In genomic region chr7:30285531-30286284, GRCh38 we compare ENCODE assay signal across 1 cellular context.
TF ChIP-seq lines count a peak whose summit lies in the region.

No MANE protein-coding gene starts in this region.

TF ChIP-seq in GM12878, 131 proteins besides CTCF, POLR2A, EP300 and RAD21 (continued from another document and continues in another):
- TF ChIP-seq USF2 (IDR thresholded peaks at IDR 0.05; ENCODE audit: borderline replicate concordance, low read depth, low read length) (no peak), PML (IDR thresholded peaks at IDR 0.05; ENCODE audit: low read length) (no peak), SUZ12 (IDR thresholded peaks at IDR 0.05; ENCODE audit: unreplicated experiment) (no peak), PRDM15 (CRISPR knock-in tag; IDR thresholded peaks at IDR 0.05) (no peak), ZBTB40 (IDR thresholded peaks at IDR 0.05; ENCODE audit: borderline replicate concordance) (no peak), NFIC (IDR thresholded peaks at IDR 0.05; ENCODE audit: low read depth, low read length) (peak; percentile 53; the same call in 1 of the 2 replicates), BACH1 (IDR thresholded peaks at IDR 0.05; ENCODE audit: borderline replicate concordance) (0 out of 2 replicates have a peak, but pooled peaks have one; percentile 5), E4F1 (IDR thresholded peaks at IDR 0.05; ENCODE audit: borderline replicate concordance, partially characterized antibody) (no peak), RBBP5 (conservative IDR thresholded peaks at IDR 0.05) (no peak), E2F4 (IDR thresholded peaks at IDR 0.05; ENCODE audit: low read depth, low read length) (no peak), FOXK2 (IDR thresholded peaks at IDR 0.05) (no peak), RELA (IDR thresholded peaks at IDR 0.05; ENCODE audit: borderline replicate concordance, partially characterized antibody) (no peak), SIX5 (IDR thresholded peaks at IDR 0.05; ENCODE audit: low read depth, low read length, severe bottlenecking) (no peak), NR2F1 (conservative IDR thresholded peaks at IDR 0.05) (peak; percentile 60), SKIL (IDR thresholded peaks at IDR 0.05; ENCODE audit: low read depth, poor library complexity, severe bottlenecking) (peak; percentile 72), SREBF2 (IDR thresholded peaks at IDR 0.05; ENCODE audit: low read length) (no peak), TBL1XR1 (IDR thresholded peaks at IDR 0.05; ENCODE audit: low read depth, low read length) (0 out of 2 replicates have a peak, but pooled peaks have one; percentile 38), ZSCAN29 (IDR thresholded peaks at IDR 0.05) (peak; percentile 99), IKZF2 (IDR thresholded peaks at IDR 0.05) (peak; percentile 65 to 72), ASH2L (IDR thresholded peaks at IDR 0.05; ENCODE audit: borderline replicate concordance, low read depth) (no peak), YBX1 (IDR thresholded peaks at IDR 0.05) (no peak), RUNX3 (IDR thresholded peaks at IDR 0.05; ENCODE audit: low read length) (peak; percentile 98), NFYA (IDR thresholded peaks at IDR 0.05; ENCODE audit: borderline replicate concordance, low read depth, low read length) (no peak), KLF5 (IDR thresholded peaks at IDR 0.05; ENCODE audit: partially characterized antibody) (no peak), STAT1 (conservative IDR thresholded peaks at IDR 0.05) (no peak), USF1 (IDR thresholded peaks at IDR 0.05; ENCODE audit: borderline replicate concordance, extremely low read length, insufficient read depth, low read depth, low read length) (no peak), ESRRA (IDR thresholded peaks at IDR 0.05; ENCODE audit: low read length) (no peak), MYC (IDR thresholded peaks at IDR 0.05; ENCODE audit: insufficient read depth, insufficient read length, insufficient replicate concordance, low read length, severe bottlenecking) (no peak), BRCA1 (IDR thresholded peaks at IDR 0.05; ENCODE audit: low read depth, low read length) (no peak), E2F8 (IDR thresholded peaks at IDR 0.05; ENCODE audit: low read depth, partially characterized antibody) (no peak), MTA3 (IDR thresholded peaks at IDR 0.05; ENCODE audit: borderline replicate concordance, low read length) (no peak), SUPT20H (IDR thresholded peaks at IDR 0.05; ENCODE audit: borderline replicate concordance, control insufficient read depth, low read depth, low read length) (no peak), KDM1A (IDR thresholded peaks at IDR 0.05; ENCODE audit: borderline replicate concordance) (no peak), CEBPB (IDR thresholded peaks at IDR 0.05; ENCODE audit: borderline replicate concordance in 1 of 2, low read depth in 2 of 2, low read length in 2 of 2) (no peak), MYB (IDR thresholded peaks at IDR 0.05; ENCODE audit: borderline replicate concordance, low read depth, low read length) (no peak), HDAC2 (IDR thresholded peaks at IDR 0.05) (no peak), HDGF (IDR thresholded peaks at IDR 0.05) (no peak), CHD1 (IDR thresholded peaks at IDR 0.05; ENCODE audit: low read depth, low read length) (0 out of 2 replicates have a peak, but pooled peaks have one; percentile 28), REST (IDR thresholded peaks at IDR 0.05; ENCODE audit: low read depth, low read length) (no peak)
